8 cellular contexts compared by ENCODE assay signal in the genomic region with DNA sequence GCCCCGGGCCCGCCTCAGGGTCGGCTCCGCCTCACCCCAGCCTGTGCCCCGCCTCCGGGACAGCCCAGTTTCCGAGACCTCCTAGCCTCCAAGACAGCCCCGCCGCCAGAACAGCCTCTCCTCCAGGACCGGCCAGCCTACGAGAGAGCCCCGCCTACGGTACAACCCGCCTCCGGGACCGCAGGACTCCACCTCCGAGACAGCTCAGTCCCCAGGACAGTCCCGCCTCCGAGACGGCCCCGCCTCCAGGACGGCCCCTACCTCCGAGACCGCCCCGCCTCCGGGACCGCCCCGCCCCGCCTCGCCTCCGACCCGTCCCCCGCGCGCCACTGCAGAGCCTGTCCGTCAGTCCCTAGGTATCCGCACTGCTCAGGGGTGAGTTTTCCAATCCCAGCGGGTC. TPM values are rescaled to one million over a fixed set of nuclear protein-coding genes. Genes with fewer than 3 reads are reported as not detected.
DNase-seq lines count a peak whose midpoint lies in the region; ATAC-seq, FAIRE-seq and TF ChIP-seq lines count a peak whose summit lies in the region.
"Not testable (repeated sequence)": the region's sequence is repeated elsewhere in the genome, so short reads cannot be mapped to it uniquely, and the experiment has no call there.

Gene TCAF2 (plus strand): TSS at position 329 of the 400 bp plus-strand sequence.

- POLR2A ChIA-PET in WTC11 (lab: Charles Lee): not testable (repeated sequence)

- CTCF ChIA-PET in WTC11 (lab: Charles Lee): not testable (repeated sequence)

- not testable (repeated sequence) for H3K36me3 ChIP-seq in thoracic aorta

- DNase-seq in GM18507 (ENCODE audit: extremely low spot score, insufficient read length, low read depth); WTC11 (ENCODE audit: low spot score); foreskin keratinocyte: not testable (repeated sequence)
- peak; percentile 46 to 78 (median 62) for DNase-seq in stimulated activated CD4-positive, alpha-beta T cell treated with anti-CD3 and anti-CD28 coated beads, Interleukin-12 subunit alpha, Interleukin-12 subunit beta, amount 100 ng/mL, for 48 hours (ENCODE audit: low read depth in 2 of 3, low spot score in 1 of 3)
- DNase-seq in thoracic aorta (ENCODE audit: low spot score): peak; percentile 72

- not testable (repeated sequence) for H3K9me3 ChIP-seq in thoracic aorta

- H3K4me3 Mint-ChIP-seq in WTC11; activated T-helper 17 cell treated with anti-CD3 and anti-CD28 coated beads, Interleukin-2, amount 50 U/mL, for 72 hours: not testable (repeated sequence)

- peak; percentile 81 for FAIRE-seq in GM18507 (lab: Jason Lieb, UNC)

- ATAC-seq in GM21529 (IDR thresholded peaks at IDR 0.05; ENCODE audit: unreplicated experiment) (peak; percentile 76), HG03103 (IDR thresholded peaks at IDR 0.05; ENCODE audit: low read depth, unreplicated experiment) (peak; percentile 75), WTC11 (peak; percentile 98), foreskin keratinocyte (peak; percentile 97), thoracic aorta (ENCODE audit: insufficient number of reproducible peaks, low FRiP score, low read depth) (peak; percentile 96)
- ATAC-seq in activated T-helper 17 cell treated with anti-CD3 and anti-CD28 coated beads, Interleukin-2, amount 50 U/mL, for 72 hours (replicated peaks): peak; percentile 87

- not testable (repeated sequence) for H3K27me3 Mint-ChIP-seq in WTC11 (ENCODE audit: low read depth); activated T-helper 17 cell treated with anti-CD3 and anti-CD28 coated beads, Interleukin-2, amount 50 U/mL, for 72 hours

- H3K4me3 ChIP-seq in thoracic aorta: not testable (repeated sequence)

- H3K36me3 Mint-ChIP-seq in WTC11; activated T-helper 17 cell treated with anti-CD3 and anti-CD28 coated beads, Interleukin-2, amount 50 U/mL, for 72 hours (ENCODE audit: low read depth): not testable (repeated sequence)

- H3K27me3 ChIP-seq in foreskin keratinocyte; thoracic aorta (replicated peaks; ENCODE audit: insufficient read depth): not testable (repeated sequence)

- not testable (repeated sequence) for H3K4me1 ChIP-seq in foreskin keratinocyte; thoracic aorta (ENCODE audit: control insufficient read depth in 1 of 2, low read depth in 2 of 2)

- not testable (repeated sequence) for TF ChIP-seq CTCF in WTC11 (IDR thresholded peaks at IDR 0.05); foreskin keratinocyte (conservative IDR thresholded peaks at IDR 0.05); thoracic aorta (IDR thresholded peaks at IDR 0.05)

- H3K27ac Mint-ChIP-seq in WTC11; activated T-helper 17 cell treated with anti-CD3 and anti-CD28 coated beads, Interleukin-2, amount 50 U/mL, for 72 hours: not testable (repeated sequence)

- not testable (repeated sequence) for H3K4me1 Mint-ChIP-seq in WTC11; activated T-helper 17 cell treated with anti-CD3 and anti-CD28 coated beads, Interleukin-2, amount 50 U/mL, for 72 hours

- H3K27ac ChIP-seq in foreskin keratinocyte, thoracic aorta: not testable (repeated sequence)

- H3K9me3 Mint-ChIP-seq in WTC11; activated T-helper 17 cell treated with anti-CD3 and anti-CD28 coated beads, Interleukin-2, amount 50 U/mL, for 72 hours: not testable (repeated sequence)

RNA-seq across cellular contexts. Expression of gene TCAF2, which starts in this region (rescaled TPM):
- total RNA-seq in WTC11 (2021): 0.15 to 0.21 TPM (median 0.21 TPM) in 3 replicates
- 100 to 1,000 TPM in 1 of 2 donors, 10 to 100 TPM in 1; 73.1 to 106 TPM for total RNA-seq in activated T-helper 17 cell treated with anti-CD3 and anti-CD28 coated beads, Interleukin-2, amount 50 U/mL, for 72 hours
- 0.07 and 0.14 TPM in 2 replicates for total RNA-seq in foreskin keratinocyte
- 0.04 and 0.07 TPM in 2 replicates for polyA plus RNA-seq in foreskin keratinocyte
- total RNA-seq in thoracic aorta: 1 to 10 TPM; 2.2 to 6.1 TPM

Comparison
In these comparisons a context has a peak if more than half of its experiments do, and no peak if none do; other contexts are left out.
1. RNA of gene TCAF2 (total RNA-seq): 73.1 to 106 TPM in activated T-helper 17 cell treated with anti-CD3 and anti-CD28 coated beads, Interleukin-2, amount 50 U/mL, for 72 hours; 2.2 to 6.1 TPM in thoracic aorta, 0.15 to 0.21 TPM in WTC11 and 0.07 to 0.14 TPM in foreskin keratinocyte; every median in the first group is over 10 times any median in the second.
2. Peak in ATAC-seq in WTC11; RNA of the gene not detected or under 1 TPM.
3. Peak in ATAC-seq in foreskin keratinocyte; RNA of the gene not detected or under 1 TPM.
4. Peak in every context shown above with its lines, with median percentiles within 50 percentile points of each other: ATAC-seq.